Comparison of ENCODE assay signal across 1 cellular context in genomic region chr12:80681786-80682185, GRCh38.
TF ChIP-seq lines count a peak whose summit lies in the region.

No MANE protein-coding gene starts in this region.

TF ChIP-seq in HepG2, 621 proteins besides CTCF, POLR2A, EP300 and RAD21:
- TF ChIP-seq GMEB1 (CRISPR knock-in tag; IDR thresholded peaks at IDR 0.05; ENCODE audit: borderline replicate concordance) (no peak), ZNF382 (CRISPR knock-in tag; IDR thresholded peaks at IDR 0.05; ENCODE audit: borderline replicate concordance) (no peak)
